Comparison of ENCODE assay signal across 8 cellular contexts in genomic region chr9:37903581-37903830, GRCh38. TPM values are rescaled to one million over a fixed set of nuclear protein-coding genes. Genes with fewer than 3 reads are reported as not detected.
A peak's percentile ranks its signal among the peaks of the same experiment; 100 is the strongest.
DNase-seq lines count a peak whose midpoint lies in the region; ATAC-seq, FAIRE-seq and TF ChIP-seq lines count a peak whose summit lies in the region.

No MANE protein-coding gene starts in this region.

- H3K27ac ChIP-seq in A673 (ENCODE audit: low read depth, low read length, poor library complexity, severe bottlenecking) (peak overlapping the region; percentile 63), trophoblast cell (ENCODE audit: low read depth, low read length) (peak overlapping the region; percentile 55)

- H3K4me2 ChIP-seq in trophoblast cell (ENCODE audit: low read length): peak overlapping the region; percentile 92

- ATAC-seq in GM18517 (IDR thresholded peaks at IDR 0.05; ENCODE audit: unreplicated experiment) (peak; percentile 44), HG03135 (IDR thresholded peaks at IDR 0.05; ENCODE audit: unreplicated experiment) (peak; percentile 47)

- H3K4ac ChIP-seq in trophoblast cell (ENCODE audit: low read depth, low read length): peak overlapping the region; percentile 17

- peak overlapping the region; percentile 63 for H2AFZ ChIP-seq in trophoblast cell (ENCODE audit: insufficient read depth, low read length, poor library complexity)

- DNase-seq in A673 (ENCODE audit: low spot score) (peak; percentile 35), fibroblast of villous mesenchyme (ENCODE audit: low read depth) (no peak), trophoblast cell (no peak), frontal cortex (ENCODE audit: low spot score in 2 of 2) (no peak), GM10266 (ENCODE audit: extremely low spot score) (no peak)

- peaks cover 8% of the 10 kb centered on the region for H3K79me1 ChIP-seq in trophoblast cell (ENCODE audit: low read length)

- H3K27me3 ChIP-seq in A673 (replicated peaks; ENCODE audit: insufficient read depth, low read depth, low read length, poor library complexity) (no peaks in the 10 kb centered on the region), trophoblast cell (ENCODE audit: insufficient read depth, low read length) (no peaks in the 10 kb centered on the region)

- peak overlapping the region; percentile 70 for H3K4me3 ChIP-seq in A673 (ENCODE audit: low read depth, low read length, poor library complexity, severe bottlenecking)
- H3K4me3 ChIP-seq in WI38 (ENCODE audit: low read depth, low read length): peak overlapping the region; percentile 88
- H3K4me3 ChIP-seq in fibroblast of villous mesenchyme (ENCODE audit: low read depth, low read length): peak overlapping the region; percentile 78
- H3K4me3 ChIP-seq in trophoblast cell (ENCODE audit: low read depth, low read length): peak overlapping the region; percentile 92

- intact Hi-C loops in A673 (cut with micrococcal nuclease; ENCODE audit: unreplicated experiment): loop anchor here (10.0 kb wide), 2 partner anchors 59 to 309 kb away; partner anchors contain the start of gene TOMM5

- peak overlapping the region; percentile 6 for H4K12ac ChIP-seq in trophoblast cell (ENCODE audit: low read depth, low read length)

- no peak overlapping the region for H2BK12ac ChIP-seq in trophoblast cell (ENCODE audit: low read length)

- BruUV-seq in A673 (replicated peaks; lab: Mats Ljungman, UMichigan): TSS peak; percentile 40

- TF ChIP-seq CTCF in A673 (conservative IDR thresholded peaks at IDR 0.05; ENCODE audit: low read depth, low read length) (no peak), WI38 (IDR thresholded peaks at IDR 0.05; ENCODE audit: low read depth, low read length) (no peak), fibroblast of villous mesenchyme (IDR thresholded peaks at IDR 0.05; ENCODE audit: insufficient read depth, low read depth, low read length) (no peak), GM10266 (IDR thresholded peaks at IDR 0.05; ENCODE audit: control insufficient read depth, insufficient read depth, low read depth, missing control alignments) (no peak)

- FAIRE-seq in frontal cortex (lab: Jason Lieb, UNC): no peak

- peak overlapping the region; percentile 64 for H3K14ac ChIP-seq in trophoblast cell (ENCODE audit: low read length)

- H2BK5ac ChIP-seq in trophoblast cell (ENCODE audit: low read depth, low read length, poor library complexity): no peak overlapping the region

- H3K4me1 ChIP-seq in A673 (ENCODE audit: insufficient read depth, low read length, poor library complexity, severe bottlenecking) (peaks cover 6% of the 10 kb centered on the region), trophoblast cell (ENCODE audit: control insufficient read depth in 1 of 2, insufficient read depth in 2 of 2, low read length in 2 of 2) (peaks cover 8 to 13% of the 10 kb centered on the region in 2 experiments)

- H4K8ac ChIP-seq in trophoblast cell (ENCODE audit: low read depth, low read length): peak overlapping the region; percentile 77

- H3K18ac ChIP-seq in trophoblast cell (ENCODE audit: low read length): peak overlapping the region; percentile 34

- POLR2A ChIA-PET in A673 (lab: Charles Lee; ENCODE audit: low non-redundant PET): no interaction called here

- peaks cover 9% of the 10 kb centered on the region for H3K36me3 ChIP-seq in A673 (ENCODE audit: insufficient read depth, low read length, poor library complexity, severe bottlenecking)
- peaks cover 3 to 5% of the 10 kb centered on the region in 2 experiments for H3K36me3 ChIP-seq in trophoblast cell (ENCODE audit: control insufficient read depth in 1 of 2, insufficient read depth in 2 of 2, low read length in 2 of 2)

- H3K79me2 ChIP-seq in trophoblast cell (ENCODE audit: control insufficient read depth, insufficient read depth, low read length, poor library complexity): peaks cover 4% of the 10 kb centered on the region

- H2AK5ac ChIP-seq in trophoblast cell (ENCODE audit: low read length): no peak overlapping the region

- WGBS in trophoblast cell (ENCODE audit: extremely low coverage, insufficient coverage, insufficient read length): no CpG with 5 or more reads among the region's 20 CpGs

- H3K9me3 ChIP-seq in A673 (ENCODE audit: low read depth, low read length, poor library complexity, severe bottlenecking) (no peaks in the 10 kb centered on the region), trophoblast cell (ENCODE audit: insufficient read depth, low read depth, low read length) (no peaks in the 10 kb centered on the region)

- CTCF ChIA-PET in A673 (lab: Charles Lee): interaction anchor here (1.6 kb wide), 1 partner anchor 10 kb away, joined by 3 read pairs; no protein-coding TSS in a partner anchor

- peak overlapping the region; percentile 88 for H3K9ac ChIP-seq in trophoblast cell (ENCODE audit: low read length)

- peak overlapping the region; percentile 37 for H2BK120ac ChIP-seq in trophoblast cell (ENCODE audit: insufficient read depth, low read length, poor library complexity)

- peak overlapping the region; percentile 68 for H4K91ac ChIP-seq in trophoblast cell (ENCODE audit: low read depth, low read length)

- H3K23ac ChIP-seq in trophoblast cell (ENCODE audit: low read length): no peak overlapping the region

RNA-seq across cellular contexts. Expression of gene SLC25A51, which starts 0.4 kb away (rescaled TPM):
- total RNA-seq in A673 (2021): 36.3 and 40.8 TPM in 2 replicates
- 76.3 and 103 TPM in 2 replicates for total RNA-seq in fibroblast of villous mesenchyme
- 12.2 and 12.4 TPM in 2 replicates for polyA plus RNA-seq in trophoblast cell (2013)
- 118 TPM for total RNA-seq in frontal cortex
